In the genomic region with DNA sequence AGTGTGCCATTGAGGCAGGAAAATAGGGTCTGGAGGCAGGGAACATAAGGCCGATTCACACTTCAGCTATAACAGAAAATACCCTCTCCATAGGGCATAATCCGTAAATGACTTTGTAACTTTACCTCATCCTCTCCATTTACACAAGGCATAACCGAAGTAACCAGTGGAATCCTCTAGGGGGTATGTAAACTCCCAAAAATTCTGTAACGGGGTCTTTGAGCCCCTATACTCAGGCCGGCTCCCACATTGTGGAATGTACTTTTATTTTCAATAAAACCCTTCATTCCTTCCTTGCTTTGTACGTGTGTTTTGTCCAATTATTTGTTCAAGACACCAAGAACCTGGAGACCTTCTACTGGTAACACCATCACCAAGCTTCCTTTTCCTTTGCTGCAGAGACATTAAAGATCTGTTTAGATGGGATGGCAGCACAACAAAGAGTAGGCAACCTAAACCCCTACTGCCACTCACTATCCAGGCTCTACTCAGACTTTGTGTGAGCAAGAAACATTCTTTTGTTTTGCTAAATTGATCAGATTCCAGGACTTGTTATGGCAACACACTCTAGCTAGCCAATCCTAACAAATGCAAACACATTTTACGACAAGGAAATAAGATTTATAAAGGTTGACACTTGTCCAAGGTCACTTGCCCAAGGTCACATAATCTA, we compare ENCODE assay signal across 1 cellular context.
TF ChIP-seq lines count a peak whose summit lies in the region.

No MANE protein-coding gene starts in this region.

TF ChIP-seq in IMR-90, 13 proteins besides CTCF, POLR2A, EP300 and RAD21:
- TF ChIP-seq MXI1 (IDR thresholded peaks at IDR 0.05; ENCODE audit: borderline replicate concordance, low read depth, low read length) = no peak
- TF ChIP-seq FOS (IDR thresholded peaks at IDR 0.05; ENCODE audit: low read depth, low read length) = no peak
- TF ChIP-seq SMC3 (IDR thresholded peaks at IDR 0.05; ENCODE audit: low read depth, low read length) = no peak
- no peak for TF ChIP-seq CHD1 (IDR thresholded peaks at IDR 0.05; ENCODE audit: low read depth, low read length)
- no peak for TF ChIP-seq NFE2L2 (IDR thresholded peaks at IDR 0.05; ENCODE audit: low read depth, low read length)
- TF ChIP-seq MAZ (IDR thresholded peaks at IDR 0.05; ENCODE audit: borderline replicate concordance, low read depth, low read length) = no peak
- TF ChIP-seq, protein P1, sequence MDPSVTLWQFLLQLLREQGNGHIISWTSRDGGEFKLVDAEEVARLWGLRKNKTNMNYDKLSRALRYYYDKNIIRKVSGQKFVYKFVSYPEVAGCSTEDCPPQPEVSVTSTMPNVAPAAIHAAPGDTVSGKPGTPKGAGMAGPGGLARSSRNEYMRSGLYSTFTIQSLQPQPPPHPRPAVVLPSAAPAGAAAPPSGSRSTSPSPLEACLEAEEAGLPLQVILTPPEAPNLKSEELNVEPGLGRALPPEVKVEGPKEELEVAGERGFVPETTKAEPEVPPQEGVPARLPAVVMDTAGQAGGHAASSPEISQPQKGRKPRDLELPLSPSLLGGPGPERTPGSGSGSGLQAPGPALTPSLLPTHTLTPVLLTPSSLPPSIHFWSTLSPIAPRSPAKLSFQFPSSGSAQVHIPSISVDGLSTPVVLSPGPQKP (IDR thresholded peaks at IDR 0.05; ENCODE audit: borderline replicate concordance, low read depth, low read length) = no peak
